Comparison of ENCODE assay signal across 8 cellular contexts in genomic region chr6:107537559-107537958, GRCh38.
"Had no signal": no experiment of that assay in that cellular context is flagged by ENCODE, and none has a peak within 500 bp of the region (broad histone marks: within the 10 kb centered on the region; RNA-seq: fewer than 3 reads in every experiment).

No MANE protein-coding gene starts in this region.

- H3K4me1 Mint-ChIP-seq: IgD-negative memory B cell had no signal

- H3K9ac ChIP-seq: GM23248 had no signal

- H3K27me3 Mint-ChIP-seq: IgD-negative memory B cell had no signal

- H3K4me3 ChIP-seq: GM23248, HAP-1 had no signal

- DNase-seq: GM23248, GOT3, H7 had no signal

- H3K9me3 Mint-ChIP-seq: IgD-negative memory B cell had no signal

- H3K9me3 ChIP-seq: HAP-1 had no signal

- H3K4me3 Mint-ChIP-seq: IgD-negative memory B cell had no signal

- H3K27ac Mint-ChIP-seq: IgD-negative memory B cell had no signal

- ATAC-seq: HCT116, HepG2 had no signal

- H2AFZ ChIP-seq: GM23248 had no signal

- FAIRE-seq: HepG2 had no signal

- H3K27ac ChIP-seq: GM23248, HL-60 had no signal
